Comparison of ENCODE assay signal across 14 cellular contexts in genomic region chr6:143396497-143397228, GRCh38. TPM values are rescaled to one million over a fixed set of nuclear protein-coding genes. Genes with fewer than 3 reads are reported as not detected.
DNase-seq lines count a peak whose midpoint lies in the region; ATAC-seq and TF ChIP-seq lines count a peak whose summit lies in the region.
"Had no signal": no experiment of that assay in that cellular context is flagged by ENCODE, and none has a peak within 500 bp of the region (broad histone marks: within the 10 kb centered on the region; RNA-seq: fewer than 3 reads in every experiment).

No MANE protein-coding gene starts in this region.

- H3K4me3 ChIP-seq in body of pancreas (no peak overlapping the region), liver (ENCODE audit: low read depth in 1 of 3, low read length in 3 of 3) (no peak overlapping the region), stomach (no peak overlapping the region), testis (no peak overlapping the region), aorta (ENCODE audit: low read length in 2 of 2) (no peak overlapping the region)
- H3K4me3 ChIP-seq: MG63, sigmoid colon, tibial artery had no signal

- TF ChIP-seq POLR2A in body of pancreas (IDR thresholded peaks at IDR 0.05) (no peak), stomach (IDR thresholded peaks at IDR 0.05) (no peak), testis (IDR thresholded peaks at IDR 0.05) (no peak)

- TF ChIP-seq CTCF in body of pancreas (IDR thresholded peaks at IDR 0.05) (no peak), liver (IDR thresholded peaks at IDR 0.05; ENCODE audit: low read depth, low read length, missing input control) (no peak), stomach (IDR thresholded peaks at IDR 0.05) (no peak), testis (IDR thresholded peaks at IDR 0.05) (no peak)

- TF ChIP-seq EP300 in stomach (IDR thresholded peaks at IDR 0.05): no peak

- H3K36me3 ChIP-seq in body of pancreas (replicated peaks in 1 of 2; ENCODE audit: insufficient read depth in 1 of 2, low read depth in 2 of 2) (no peaks in the 10 kb centered on the region), liver (ENCODE audit: control insufficient read depth in 4 of 4, insufficient read depth in 3 of 4, low read depth in 1 of 4, low read length in 3 of 4) (no peaks in the 10 kb centered on the region), stomach (no peaks in the 10 kb centered on the region), testis (ENCODE audit: low read depth, missing control alignments) (no peaks in the 10 kb centered on the region), aorta (ENCODE audit: control insufficient read depth in 1 of 2, insufficient read depth in 2 of 2, low read length in 1 of 2) (no peaks in the 10 kb centered on the region)
- H3K36me3 ChIP-seq: MG63, sigmoid colon, tibial artery had no signal

- ATAC-seq in body of pancreas (peak; percentile 12), GM21390 (IDR thresholded peaks at IDR 0.05; ENCODE audit: unreplicated experiment) (no peak), aorta (ENCODE audit: low FRiP score) (no peak)

- no peak overlapping the region for H3K9ac ChIP-seq in liver (ENCODE audit: low read depth in 1 of 2, low read length in 2 of 2)

- H3K27ac ChIP-seq in body of pancreas (peak overlapping the region in 3 of 4 donors; percentile 49 to 81 (median 68)), liver (ENCODE audit: low read depth in 1 of 2, low read length in 2 of 2) (peak overlapping the region; percentile 63 to 66), stomach (peak overlapping the region in 4 of 5 donors; percentile 41 to 72 (median 50)), testis (no peak overlapping the region), aorta (ENCODE audit: low read depth in 1 of 2, low read length in 2 of 2) (peak overlapping the region in 1 of 2 donors; percentile 18)
- H3K27ac ChIP-seq: sigmoid colon, tibial artery had no signal

- no peak for TF ChIP-seq RAD21 in liver (IDR thresholded peaks at IDR 0.05)

- intact Hi-C loops in body of pancreas (cut with DNase I) (no loop called here), stomach (cut with DNase I; ENCODE audit: low total_unique reads) (no loop called here), testis (cut with DNase I; ENCODE audit: low total_unique reads) (no loop called here), aorta (cut with DNase I) (no loop called here)

- WGBS in body of pancreas, 2 donors: 68 to 70% methylated on average over 10 of the region's 10 CpGs
- WGBS in liver: 75% methylated on average over 10 of the region's 10 CpGs
- WGBS in stomach, 5 donors: 72 to 84% (median 75%) methylated on average over 10 of the region's 10 CpGs
- 79 to 92% methylated on average over 10 of the region's 10 CpGs for WGBS in testis, 2 donors
- WGBS in aorta, 2 donors: 48 to 62% methylated on average over 10 of the region's 10 CpGs

- no peaks in the 10 kb centered on the region for H3K4me1 ChIP-seq in body of pancreas
- peaks cover 0 to 10% (median under 1%) of the 10 kb centered on the region in 4 donors for H3K4me1 ChIP-seq in liver (ENCODE audit: control insufficient read depth in 4 of 4, insufficient read depth in 4 of 4, low read length in 3 of 4)
- H3K4me1 ChIP-seq in stomach: peaks cover 7 to 26% (median 9%) of the 10 kb centered on the region in 4 donors
- no peaks in the 10 kb centered on the region for H3K4me1 ChIP-seq in testis
- peaks cover 3 to 4% of the 10 kb centered on the region in 2 donors for H3K4me1 ChIP-seq in aorta (ENCODE audit: control insufficient read depth in 1 of 2, insufficient read depth in 2 of 2, low read length in 2 of 2)
- H3K4me1 ChIP-seq: sigmoid colon had no signal

- H3K27me3 ChIP-seq in body of pancreas (no peaks in the 10 kb centered on the region), liver (ENCODE audit: control insufficient read depth in 4 of 4, insufficient read depth in 4 of 4, low read length in 3 of 4) (no peaks in the 10 kb centered on the region), stomach (no peaks in the 10 kb centered on the region), testis (no peaks in the 10 kb centered on the region), aorta (ENCODE audit: control insufficient read depth in 1 of 2, insufficient read depth in 2 of 2, low read length in 1 of 2) (no peaks in the 10 kb centered on the region)
- H3K27me3 ChIP-seq: MG63, sigmoid colon, tibial artery had no signal

- DNase-seq in HuH-7 (ENCODE audit: low spot score) (peak; percentile 44), body of pancreas (peak in 1 of 4 donors; percentile 14), stomach (no peak), testis (no peak), aorta (no peak), globus pallidus (ENCODE audit: low spot score) (no peak)
- DNase-seq: activated CD4-positive, alpha-beta T cell treated with anti-CD3 and anti-CD28 coated beads for 4 hours; activated gamma-delta T cell; COR-L47; sigmoid colon had no signal

- H3K9me3 ChIP-seq in body of pancreas (no peaks in the 10 kb centered on the region), liver (ENCODE audit: control insufficient read depth in 4 of 4, low read length in 3 of 4) (no peaks in the 10 kb centered on the region), stomach (no peaks in the 10 kb centered on the region), testis (no peaks in the 10 kb centered on the region), aorta (ENCODE audit: control insufficient read depth, low read length) (no peaks in the 10 kb centered on the region)
- H3K9me3 ChIP-seq: MG63, sigmoid colon, tibial artery had no signal

TF ChIP-seq in liver, 16 proteins besides CTCF, POLR2A, EP300 and RAD21 (continues in another document):
- TF ChIP-seq EGR1 (IDR thresholded peaks at IDR 0.05; ENCODE audit: low read depth in 2 of 2) (no peak), REST (IDR thresholded peaks at IDR 0.05) (no peak), RXRA (IDR thresholded peaks at IDR 0.05) (no peak), GABPA (IDR thresholded peaks at IDR 0.05 in 1 of 2, conservative IDR thresholded peaks at IDR 0.05 in 1 of 2) (no peak), SP1 (IDR thresholded peaks at IDR 0.05) (no peak), TAF1 (conservative IDR thresholded peaks at IDR 0.05) (no peak), HNF4A (conservative IDR thresholded peaks at IDR 0.05) (no peak), ATF3 (IDR thresholded peaks at IDR 0.05) (no peak), FOXA2 (IDR thresholded peaks at IDR 0.05) (no peak), YY1 (IDR thresholded peaks at IDR 0.05) (no peak)
- TF ChIP-seq, protein P1, sequence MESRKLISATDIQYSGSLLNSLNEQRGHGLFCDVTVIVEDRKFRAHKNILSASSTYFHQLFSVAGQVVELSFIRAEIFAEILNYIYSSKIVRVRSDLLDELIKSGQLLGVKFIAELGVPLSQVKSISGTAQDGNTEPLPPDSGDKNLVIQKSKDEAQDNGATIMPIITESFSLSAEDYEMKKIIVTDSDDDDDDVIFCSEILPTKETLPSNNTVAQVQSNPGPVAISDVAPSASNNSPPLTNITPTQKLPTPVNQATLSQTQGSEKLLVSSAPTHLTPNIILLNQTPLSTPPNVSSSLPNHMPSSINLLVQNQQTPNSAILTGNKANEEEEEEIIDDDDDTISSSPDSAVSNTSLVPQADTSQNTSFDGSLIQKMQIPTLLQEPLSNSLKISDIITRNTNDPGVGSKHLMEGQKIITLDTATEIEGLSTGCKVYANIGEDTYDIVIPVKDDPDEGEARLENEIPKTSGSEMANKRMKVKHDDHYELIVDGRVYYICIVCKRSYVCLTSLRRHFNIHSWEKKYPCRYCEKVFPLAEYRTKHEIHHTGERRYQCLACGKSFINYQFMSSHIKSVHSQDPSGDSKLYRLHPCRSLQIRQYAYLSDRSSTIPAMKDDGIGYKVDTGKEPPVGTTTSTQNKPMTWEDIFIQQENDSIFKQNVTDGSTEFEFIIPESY (IDR thresholded peaks at IDR 0.05): no peak

RNA-seq across cellular contexts. Expression of gene ADAT2, which starts 53.8 kb away (rescaled TPM):
- 1 to 10 TPM; 6.9 to 7.8 TPM for total RNA-seq in body of pancreas
- 1 to 10 TPM; 2.4 to 2.7 TPM for total RNA-seq in liver
- polyA plus RNA-seq in liver: 1 to 10 TPM; 1.4 to 3.7 TPM
- total RNA-seq in stomach: 10 to 100 TPM in 1 of 5 donors, 1 to 10 TPM in 3, not detected in 1; 3.1 to 20.0 (median 8.9) TPM
- 1 to 10 TPM; 1.1 to 6.8 (median 2.5) TPM for polyA plus RNA-seq in stomach
- total RNA-seq in testis: 1 to 10 TPM; 5.7 TPM
- polyA plus RNA-seq in testis (ENCODE audit: insufficient read depth, low read depth, low replicate concordance): 3.6 TPM
- 1 to 10 TPM; 5.4 to 9.1 TPM for total RNA-seq in aorta
- polyA plus RNA-seq in aorta: 1 to 10 TPM; 1.0 to 8.0 TPM

RNA-seq across cellular contexts. Expression of gene PEX3, which starts 53.9 kb away (rescaled TPM):
- total RNA-seq in body of pancreas: 1 to 10 TPM; 2.0 to 4.4 TPM
- total RNA-seq in liver: 10 to 100 TPM; 12.7 to 15.6 TPM
- 10 to 100 TPM; 14.8 to 27.2 TPM for polyA plus RNA-seq in liver
- total RNA-seq in stomach: 10 to 100 TPM in 2 of 5 donors, 1 to 10 TPM in 2, under 1 TPM in 1; 0.58 to 32.3 (median 8.9) TPM
- 10 to 100 TPM in 1 of 3 donors, 1 to 10 TPM in 2; 7.1 to 11.5 (median 9.3) TPM for polyA plus RNA-seq in stomach
- total RNA-seq in testis: 10 to 100 TPM; 16.6 to 22.8 TPM
- polyA plus RNA-seq in testis (ENCODE audit: insufficient read depth, low read depth, low replicate concordance): 33.1 TPM
- total RNA-seq in aorta: 10 to 100 TPM; 16.5 to 26.1 TPM
- 10 to 100 TPM in 1 of 2 donors, 1 to 10 TPM in 1; 5.0 to 10.9 TPM for polyA plus RNA-seq in aorta

Comparison
In these comparisons a context has a peak if more than half of its experiments do, and no peak if none do; other contexts are left out.
1. H3K27ac ChIP-seq: peak in body of pancreas (3 of 4), liver (2 of 2) and stomach (4 of 5); none in testis (0 of 2).